Comparison of ENCODE assay signal across 22 cellular contexts in the genomic region with DNA sequence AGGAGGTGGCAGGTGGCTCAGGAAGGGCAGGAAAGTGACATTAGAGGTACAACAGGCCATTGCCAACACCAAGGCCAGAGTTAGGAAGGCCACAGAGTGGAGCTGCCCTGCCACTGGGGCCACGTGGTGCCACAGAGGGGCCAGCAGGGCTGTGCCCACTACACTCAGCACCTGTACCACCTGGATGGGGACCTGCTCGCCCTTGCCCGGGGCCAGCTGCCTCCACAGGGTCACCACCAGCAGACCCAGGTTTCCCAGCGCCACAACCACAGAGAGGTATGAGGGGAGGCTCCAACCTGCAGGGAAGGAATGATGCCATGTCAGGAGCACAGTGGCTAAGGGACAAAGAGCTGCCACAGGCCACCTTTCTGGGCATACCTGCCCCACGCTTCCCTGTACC. TPM values are rescaled to one million over a fixed set of nuclear protein-coding genes. Genes with fewer than 3 reads are reported as not detected.
DNase-seq lines count a peak whose midpoint lies in the region; ATAC-seq lines count a peak whose summit lies in the region.
"Had no signal": no experiment of that assay in that cellular context is flagged by ENCODE, and none has a peak within 500 bp of the region (broad histone marks: within the 10 kb centered on the region; RNA-seq: fewer than 3 reads in every experiment).

No MANE protein-coding gene starts in this region.

- peaks cover 0 to 40% (median 17%) of the 10 kb centered on the region in 3 experiments for H3K27me3 ChIP-seq in neuronal stem cell (ENCODE audit: control insufficient read depth in 3 of 3, insufficient read depth in 3 of 3, low read depth in 1 of 3, low read length in 3 of 3)

- H3K4me1 Mint-ChIP-seq in central memory CD8-positive, alpha-beta T cell: peaks cover 24% of the 10 kb centered on the region
- H3K4me1 Mint-ChIP-seq in activated CD4-positive, alpha-beta memory T cell treated with anti-CD3 and anti-CD28 coated beads, Interleukin-2, amount 10 ng/mL, durations not matched to agents 7 days and 5 days: peaks cover 17% of the 10 kb centered on the region

- H3K36me3 ChIP-seq in ES-I3 (ENCODE audit: insufficient read depth, low read length) (no peaks in the 10 kb centered on the region), neuronal stem cell (replicated peaks in 1 of 2; ENCODE audit: control insufficient read depth in 2 of 2, insufficient read depth in 2 of 2, low read length in 2 of 2) (no peaks in the 10 kb centered on the region)
- H3K36me3 ChIP-seq: BLaER1 treated with 17β-estradiol and CSF1 and Interleukin-3, amounts not matched to agents 10 nM and 100 nM had no signal

- H3K4me2 ChIP-seq in neuronal stem cell (ENCODE audit: insufficient read depth, low read length, poor library complexity, severe bottlenecking): no peak overlapping the region
- H3K4me2 ChIP-seq: GM23338 had no signal

- DNase-seq in central memory CD8-positive, alpha-beta T cell (ENCODE audit: low spot score in 2 of 2): no peak
- DNase-seq in neuronal stem cell (ENCODE audit: low spot score) (no peak), midbrain (lab: John Stamatoyannopoulos, UW) (no peak)
- DNase-seq in activated CD8-positive, alpha-beta memory T cell treated with anti-CD3 and anti-CD28 coated beads, Interleukin-2, amount 50 U/mL, for 48 hours: no peak
- no peak for DNase-seq in activated CD4-positive, alpha-beta memory T cell treated with anti-CD3 and anti-CD28 coated beads, Interleukin-2, amount 10 ng/mL, durations not matched to agents 7 days and 5 days
- DNase-seq: 8988T; Calu3; CD8-positive, alpha-beta T cell; DMS79 treated with DMSO at 0.1 percent for 48 hours; KBM-7 had no signal

- no peaks in the 10 kb centered on the region for H3K9me3 ChIP-seq in ES-I3 (ENCODE audit: control insufficient read depth, insufficient read depth, low read length)
- no peaks in the 10 kb centered on the region for H3K9me3 ChIP-seq in neuronal stem cell (replicated peaks in 1 of 2; ENCODE audit: control insufficient read depth in 2 of 2, insufficient read depth in 1 of 2, low read depth in 1 of 2, low read length in 2 of 2)
- H3K9me3 ChIP-seq: BLaER1 treated with 17β-estradiol and CSF1 and Interleukin-3, amounts not matched to agents 10 nM and 100 nM had no signal

- H3K14ac ChIP-seq in neuronal stem cell (ENCODE audit: low read length): peak overlapping the region; percentile 85

- no peak overlapping the region for H3K4me3 ChIP-seq in neuronal stem cell (ENCODE audit: low read length in 2 of 2)
- H3K4me3 ChIP-seq: BLaER1 treated with 17β-estradiol and CSF1 and Interleukin-3, amounts not matched to agents 10 nM and 100 nM; GM12878; GM23338 had no signal

- peaks cover 3% of the 10 kb centered on the region for H3K36me3 Mint-ChIP-seq in central memory CD8-positive, alpha-beta T cell (ENCODE audit: insufficient read depth)
- no peaks in the 10 kb centered on the region for H3K36me3 Mint-ChIP-seq in activated CD4-positive, alpha-beta memory T cell treated with anti-CD3 and anti-CD28 coated beads, Interleukin-2, amount 10 ng/mL, durations not matched to agents 7 days and 5 days (ENCODE audit: low read depth)
- H3K36me3 Mint-ChIP-seq: CD8-positive, alpha-beta T cell; IgD-negative memory B cell had no signal

- POLR2A ChIA-PET in activated CD4-positive, alpha-beta memory T cell treated with anti-CD3 and anti-CD28 coated beads, Interleukin-2, amount 10 ng/mL, durations not matched to agents 7 days and 5 days (lab: Charles Lee): interaction anchor here (0.8 to 2.1 kb wide), 2 partner anchors 12 to 15 kb away, joined by 3 to 6 read pairs; no protein-coding TSS in a partner anchor

- H3K27ac Mint-ChIP-seq in central memory CD8-positive, alpha-beta T cell (ENCODE audit: low read depth): peak overlapping the region; percentile 57
- no peak overlapping the region for H3K27ac Mint-ChIP-seq in activated CD4-positive, alpha-beta memory T cell treated with anti-CD3 and anti-CD28 coated beads, Interleukin-2, amount 10 ng/mL, durations not matched to agents 7 days and 5 days
- H3K27ac Mint-ChIP-seq: CD8-positive, alpha-beta T cell; GM23338; IgD-negative memory B cell had no signal

- H3K18ac ChIP-seq in neuronal stem cell (ENCODE audit: low read length): peak overlapping the region; percentile 44

- H3K9ac ChIP-seq in ES-I3 (ENCODE audit: low read depth, low read length) (peak overlapping the region; percentile 21; the same call in 1 of the 2 replicates), neuronal stem cell (ENCODE audit: low read depth, low read length, poor library complexity) (no peak overlapping the region)
- H3K9ac ChIP-seq: BLaER1 treated with 17β-estradiol and CSF1 and Interleukin-3, amounts not matched to agents 10 nM and 100 nM had no signal

- peak overlapping the region; percentile 11 for H3K4me3 Mint-ChIP-seq in central memory CD8-positive, alpha-beta T cell
- H3K4me3 Mint-ChIP-seq in activated CD4-positive, alpha-beta memory T cell treated with anti-CD3 and anti-CD28 coated beads, Interleukin-2, amount 10 ng/mL, durations not matched to agents 7 days and 5 days: no peak overlapping the region
- H3K4me3 Mint-ChIP-seq: CD8-positive, alpha-beta T cell had no signal

- no peaks in the 10 kb centered on the region for H3K4me1 ChIP-seq in ES-I3 (ENCODE audit: insufficient read depth, low read length)
- peaks cover 0 to 2% of the 10 kb centered on the region in 2 donors for H3K4me1 ChIP-seq in neuronal stem cell (ENCODE audit: control insufficient read depth in 2 of 2, insufficient read depth in 1 of 2, low read depth in 1 of 2, low read length in 2 of 2)

- no CpG with 5 or more reads among the region's 5 CpGs for WGBS in neuronal stem cell (ENCODE audit: extremely low coverage in 2 of 2, insufficient read length in 2 of 2, insufficient replicate concordance in 1 of 2), 2 donors

- H3K79me1 ChIP-seq in neuronal stem cell (ENCODE audit: low read depth, low read length): peaks cover 4% of the 10 kb centered on the region

- peak overlapping the region; percentile 82 for H2BK5ac ChIP-seq in neuronal stem cell (ENCODE audit: low read length)

- peak overlapping the region; percentile 16 for H2BK12ac ChIP-seq in neuronal stem cell (ENCODE audit: low read length)

- H3K27ac ChIP-seq in neuronal stem cell (replicated peaks; ENCODE audit: low read length): no peak overlapping the region
- H3K27ac ChIP-seq: BLaER1 treated with 17β-estradiol and CSF1 and Interleukin-3, amounts not matched to agents 10 nM and 100 nM; HL-60 had no signal

- peak overlapping the region; percentile 35 for H3K23ac ChIP-seq in neuronal stem cell (ENCODE audit: low read depth, low read length, poor library complexity)

- H3K9me3 Mint-ChIP-seq in central memory CD8-positive, alpha-beta T cell: no peaks in the 10 kb centered on the region
- no peaks in the 10 kb centered on the region for H3K9me3 Mint-ChIP-seq in activated CD4-positive, alpha-beta memory T cell treated with anti-CD3 and anti-CD28 coated beads, Interleukin-2, amount 10 ng/mL, durations not matched to agents 7 days and 5 days
- H3K9me3 Mint-ChIP-seq: CD8-positive, alpha-beta T cell; GM23338; IgD-negative memory B cell had no signal

- H2BK15ac ChIP-seq in neuronal stem cell (ENCODE audit: low read length): peak overlapping the region; percentile 88

- H4K91ac ChIP-seq in neuronal stem cell (ENCODE audit: low read depth, low read length, poor library complexity): no peak overlapping the region

- no peak overlapping the region for H2AFZ ChIP-seq in neuronal stem cell (ENCODE audit: low read length)
- H2AFZ ChIP-seq: GM23338 had no signal

- ATAC-seq in central memory CD8-positive, alpha-beta T cell (replicated peaks; ENCODE audit: extremely low read depth, poor library complexity, severe bottlenecking): no peak
- peak; percentile 16 for ATAC-seq in esophagus mucosa
- ATAC-seq in GM19328 (IDR thresholded peaks at IDR 0.05; ENCODE audit: unreplicated experiment): no peak
- ATAC-seq: CD8-positive, alpha-beta T cell; GM12878; GM23338 had no signal

- no peaks in the 10 kb centered on the region for H3K27me3 Mint-ChIP-seq in central memory CD8-positive, alpha-beta T cell
- H3K27me3 Mint-ChIP-seq in activated CD4-positive, alpha-beta memory T cell treated with anti-CD3 and anti-CD28 coated beads, Interleukin-2, amount 10 ng/mL, durations not matched to agents 7 days and 5 days: no peaks in the 10 kb centered on the region

- no peak overlapping the region for H3K4ac ChIP-seq in neuronal stem cell (ENCODE audit: low read length)

- H4K8ac ChIP-seq in neuronal stem cell (ENCODE audit: low read depth, low read length): no peak overlapping the region

- peak overlapping the region; percentile 96 for H2AK5ac ChIP-seq in neuronal stem cell (ENCODE audit: low read depth, low read length)

- CTCF ChIA-PET in activated CD4-positive, alpha-beta memory T cell treated with anti-CD3 and anti-CD28 coated beads, Interleukin-2, amount 10 ng/mL, durations not matched to agents 7 days and 5 days (lab: Charles Lee): interaction anchor here (2.7 to 3.0 kb wide), 2 partner anchors 15 to 28 kb away, joined by 14 to 16 read pairs; no protein-coding TSS in a partner anchor

- peak overlapping the region; percentile 83 for H2BK120ac ChIP-seq in neuronal stem cell (ENCODE audit: low read depth, low read length)

RNA-seq across cellular contexts. Expression of gene SLC52A1, which starts 1.2 kb away (rescaled TPM):
- total RNA-seq in esophagus mucosa: 0.68 TPM
- polyA plus RNA-seq in neuronal stem cell (2013, experiment 1 of 2): 0.06 TPM
- polyA plus RNA-seq in neuronal stem cell (2013, experiment 2 of 2): 0.10 TPM
- total RNA-seq in activated CD4-positive, alpha-beta memory T cell treated with anti-CD3 and anti-CD28 coated beads, Interleukin-2, amount 10 ng/mL, durations not matched to agents 7 days and 5 days: under 1 TPM; 0.65 to 0.68 TPM
- total RNA-seq: A673; Calu3; CD8-positive, alpha-beta T cell; G401; HT1080 had no signal
- polyA plus RNA-seq: AG04450, IgD-negative memory B cell had no signal

RNA-seq across cellular contexts. Expression of gene KIF1C, which starts 36.3 kb away (rescaled TPM):
- total RNA-seq in esophagus mucosa: 95.4 TPM
- 16.5 TPM for polyA plus RNA-seq in neuronal stem cell (2013, experiment 1 of 2)
- polyA plus RNA-seq in neuronal stem cell (2013, experiment 2 of 2): 16.8 TPM
- total RNA-seq in activated CD4-positive, alpha-beta memory T cell treated with anti-CD3 and anti-CD28 coated beads, Interleukin-2, amount 10 ng/mL, durations not matched to agents 7 days and 5 days: 10 to 100 TPM; 37.4 to 38.5 TPM

RNA-seq across cellular contexts. Expression of gene INCA1, which starts 36.7 kb away (rescaled TPM):
- total RNA-seq in esophagus mucosa: not detected
- 0.68 TPM for polyA plus RNA-seq in neuronal stem cell (2013, experiment 1 of 2)
- 0.64 TPM for polyA plus RNA-seq in neuronal stem cell (2013, experiment 2 of 2)
- under 1 TPM in 1 of 2 experiments, not detected in 1; 0.25 TPM for total RNA-seq in activated CD4-positive, alpha-beta memory T cell treated with anti-CD3 and anti-CD28 coated beads, Interleukin-2, amount 10 ng/mL, durations not matched to agents 7 days and 5 days
- total RNA-seq: GM23338 had no signal

RNA-seq across cellular contexts. Expression of gene ZFP3, which starts 44.2 kb away (rescaled TPM):
- total RNA-seq in esophagus mucosa: 1.8 TPM
- 0.32 TPM for polyA plus RNA-seq in neuronal stem cell (2013, experiment 1 of 2)
- polyA plus RNA-seq in neuronal stem cell (2013, experiment 2 of 2): 0.25 TPM
- total RNA-seq in activated CD4-positive, alpha-beta memory T cell treated with anti-CD3 and anti-CD28 coated beads, Interleukin-2, amount 10 ng/mL, durations not matched to agents 7 days and 5 days: 1 to 10 TPM; 2.9 to 3.4 TPM
- total RNA-seq: Calu3, G401, HT1080 had no signal

RNA-seq across cellular contexts. Expression of gene CAMTA2, which starts 46.6 kb away (rescaled TPM):
- total RNA-seq in esophagus mucosa: 23.8 TPM
- 10.8 TPM for polyA plus RNA-seq in neuronal stem cell (2013, experiment 1 of 2)
- polyA plus RNA-seq in neuronal stem cell (2013, experiment 2 of 2): 9.7 TPM
- 10 to 100 TPM; 73.2 to 80.1 TPM for total RNA-seq in activated CD4-positive, alpha-beta memory T cell treated with anti-CD3 and anti-CD28 coated beads, Interleukin-2, amount 10 ng/mL, durations not matched to agents 7 days and 5 days
